Comparison of ENCODE assay signal across 9 cellular contexts in the genomic region with DNA sequence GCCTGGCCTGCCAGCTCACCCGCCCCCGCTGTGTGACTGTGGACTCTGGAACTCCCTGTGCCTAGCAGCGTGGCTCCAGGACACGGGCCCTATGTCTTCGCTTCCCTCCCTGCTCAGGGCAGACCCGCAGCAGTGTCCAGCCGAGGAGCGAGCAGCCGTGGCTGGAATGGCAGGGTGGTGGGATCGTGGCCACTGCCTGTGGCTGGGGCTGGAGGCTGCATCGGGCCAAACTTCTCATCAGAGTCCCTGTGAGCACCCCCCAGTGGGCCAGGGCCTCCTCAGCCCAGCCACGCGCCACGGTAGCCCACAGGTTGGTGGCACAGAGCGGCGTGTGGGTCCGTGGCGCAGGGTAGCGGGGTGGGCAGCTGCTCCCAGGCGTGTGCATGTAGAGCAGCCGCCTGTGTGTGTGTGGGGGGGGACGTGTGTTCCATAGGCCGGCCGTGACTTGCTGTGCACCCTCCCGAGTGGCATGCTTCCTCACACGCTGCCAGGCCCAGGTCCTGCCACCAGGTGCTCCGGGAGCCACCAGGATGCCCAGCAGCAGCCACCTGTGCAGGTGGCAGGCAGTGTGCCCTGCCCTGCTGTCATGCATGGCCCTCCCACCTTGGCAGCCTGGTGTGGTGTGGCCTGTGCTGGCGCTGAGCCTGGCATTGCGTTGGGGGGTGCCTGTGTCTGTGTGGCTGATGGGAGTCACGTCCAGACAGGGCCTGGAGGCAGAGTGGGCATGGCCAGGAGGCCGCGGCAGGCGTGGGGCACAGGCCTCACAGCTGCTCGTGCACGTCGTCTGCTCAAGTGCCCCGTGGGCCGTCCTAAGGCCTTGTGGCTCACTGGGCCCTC. TPM values are rescaled to one million over a fixed set of nuclear protein-coding genes. Genes with fewer than 3 reads are reported as not detected.
DNase-seq lines count a peak whose midpoint lies in the region; ATAC-seq and TF ChIP-seq lines count a peak whose summit lies in the region.
"Had no signal": no experiment of that assay in that cellular context is flagged by ENCODE, and none has a peak within 500 bp of the region (broad histone marks: within the 10 kb centered on the region; RNA-seq: fewer than 3 reads in every experiment).

No MANE protein-coding gene starts in this region.

- peak; percentile 56 for DNase-seq in COR-L47 (lab: John Stamatoyannopoulos, UW)
- DNase-seq in NT2/D1 (ENCODE audit: low read depth, low spot score): no peak
- peak; percentile 23 for DNase-seq in epithelial cell of esophagus (ENCODE audit: low read depth)
- DNase-seq in osteocyte (ENCODE audit: extremely low spot score, unreplicated experiment): no peak
- no peak for DNase-seq in stimulated activated CD4-positive, alpha-beta T cell treated with anti-CD3 and anti-CD28 coated beads, Interleukin-1b, Interleukin-23, amount 100 ng/mL, for 48 hours
- DNase-seq in activated T-cell treated with anti-CD3 and anti-CD28 coated beads, Interleukin-2, amount 50 U/mL, for 4 hours: no peak
- DNase-seq in NCI-H526 treated with DMSO at 0.1 percent for 48 hours (lab: John Stamatoyannopoulos, UW): no peak
- DNase-seq: NCI-H1092 treated with DMSO at 0.1 percent for 48 hours had no signal

- peaks cover 64% of the 10 kb centered on the region for H3K36me3 ChIP-seq in NT2/D1 (ENCODE audit: insufficient read depth, insufficient read length, low read length)

- H3K9ac ChIP-seq in NT2/D1 (ENCODE audit: insufficient read length, low read depth): peak overlapping the region; percentile 52

- H3K9me3 ChIP-seq in NT2/D1 (ENCODE audit: insufficient read depth, low read length): no peaks in the 10 kb centered on the region

- no peaks in the 10 kb centered on the region for H3K27me3 ChIP-seq in NT2/D1 (ENCODE audit: insufficient read depth, insufficient read length)

- peaks cover 87% of the 10 kb centered on the region for H3K4me1 Mint-ChIP-seq in osteocyte (ENCODE audit: unreplicated experiment)
- H3K4me1 Mint-ChIP-seq in activated T-cell treated with anti-CD3 and anti-CD28 coated beads, Interleukin-2, amount 50 U/mL, for 4 hours (ENCODE audit: low read depth): peaks cover 11% of the 10 kb centered on the region

- no peaks in the 10 kb centered on the region for H3K27me3 Mint-ChIP-seq in osteocyte (ENCODE audit: unreplicated experiment)
- no peaks in the 10 kb centered on the region for H3K27me3 Mint-ChIP-seq in activated T-cell treated with anti-CD3 and anti-CD28 coated beads, Interleukin-2, amount 50 U/mL, for 4 hours (ENCODE audit: low read depth)

- no peak overlapping the region for H3K4me3 Mint-ChIP-seq in osteocyte (ENCODE audit: unreplicated experiment)
- H3K4me3 Mint-ChIP-seq in activated T-cell treated with anti-CD3 and anti-CD28 coated beads, Interleukin-2, amount 50 U/mL, for 4 hours: no peak overlapping the region

- H3K36me3 Mint-ChIP-seq in osteocyte (ENCODE audit: unreplicated experiment): peaks cover 2% of the 10 kb centered on the region
- H3K36me3 Mint-ChIP-seq in activated T-cell treated with anti-CD3 and anti-CD28 coated beads, Interleukin-2, amount 50 U/mL, for 4 hours (ENCODE audit: insufficient read depth): no peaks in the 10 kb centered on the region

- peak overlapping the region; percentile 92 for H3K27ac Mint-ChIP-seq in osteocyte (ENCODE audit: unreplicated experiment)

- H3K4me1 ChIP-seq in NT2/D1 (ENCODE audit: insufficient read depth, insufficient read length): peaks cover 61% of the 10 kb centered on the region

- H3K4me3 ChIP-seq in NT2/D1 (ENCODE audit: insufficient read length, low read depth) (no peak overlapping the region), epithelial cell of esophagus (ENCODE audit: low read length) (no peak overlapping the region)

- no peaks in the 10 kb centered on the region for H3K9me3 Mint-ChIP-seq in osteocyte (ENCODE audit: unreplicated experiment)
- no peaks in the 10 kb centered on the region for H3K9me3 Mint-ChIP-seq in activated T-cell treated with anti-CD3 and anti-CD28 coated beads, Interleukin-2, amount 50 U/mL, for 4 hours

- TF ChIP-seq CTCF in epithelial cell of esophagus (IDR thresholded peaks at IDR 0.05; ENCODE audit: insufficient read depth, low read depth, low read length, missing control alignments) (no peak), osteocyte (IDR thresholded peaks at IDR 0.05) (no peak)

- no peak for ATAC-seq in activated T-cell treated with anti-CD3 and anti-CD28 coated beads, Interleukin-2, amount 50 U/mL, for 4 hours
- ATAC-seq in HG02610 (IDR thresholded peaks at IDR 0.05; ENCODE audit: unreplicated experiment): no peak

RNA-seq across cellular contexts. Expression of gene TTYH3, which starts 8.4 kb away (rescaled TPM):
- 371 and 376 TPM in 2 replicates for total RNA-seq in osteocyte
- 10 to 100 TPM; 13.4 to 17.3 (median 15.2) TPM for total RNA-seq in activated T-cell treated with anti-CD3 and anti-CD28 coated beads, Interleukin-2, amount 50 U/mL, for 4 hours

RNA-seq across cellular contexts. Expression of gene AMZ1, which starts 47.8 kb away (rescaled TPM):
- total RNA-seq in osteocyte: 5.8 and 6.6 TPM in 2 replicates
- under 1 TPM in 1 of 3 donors, not detected in 2; 0.03 TPM for total RNA-seq in activated T-cell treated with anti-CD3 and anti-CD28 coated beads, Interleukin-2, amount 50 U/mL, for 4 hours

Comparison
In these comparisons a context has a peak if more than half of its experiments do, and no peak if none do; other contexts are left out.
1. DNase-seq: peak in COR-L47 (single experiment) and epithelial cell of esophagus (single experiment); none in NT2/D1 (single experiment), osteocyte (single experiment), stimulated activated CD4-positive, alpha-beta T cell treated with anti-CD3 and anti-CD28 coated beads, Interleukin-1b, Interleukin-23, amount 100 ng/mL, for 48 hours (single experiment), activated T-cell treated with anti-CD3 and anti-CD28 coated beads, Interleukin-2, amount 50 U/mL, for 4 hours (single experiment) and NCI-H526 treated with DMSO at 0.1 percent for 48 hours (single experiment).
2. RNA of gene TTYH3, which starts 8.4 kb away (total RNA-seq): 371 to 376 TPM in osteocyte; 13.4 to 17.3 TPM in activated T-cell treated with anti-CD3 and anti-CD28 coated beads, Interleukin-2, amount 50 U/mL, for 4 hours; every median in the first group is over 10 times any median in the second.